ENCODE assay signal across 1 cellular context in the genomic region with DNA sequence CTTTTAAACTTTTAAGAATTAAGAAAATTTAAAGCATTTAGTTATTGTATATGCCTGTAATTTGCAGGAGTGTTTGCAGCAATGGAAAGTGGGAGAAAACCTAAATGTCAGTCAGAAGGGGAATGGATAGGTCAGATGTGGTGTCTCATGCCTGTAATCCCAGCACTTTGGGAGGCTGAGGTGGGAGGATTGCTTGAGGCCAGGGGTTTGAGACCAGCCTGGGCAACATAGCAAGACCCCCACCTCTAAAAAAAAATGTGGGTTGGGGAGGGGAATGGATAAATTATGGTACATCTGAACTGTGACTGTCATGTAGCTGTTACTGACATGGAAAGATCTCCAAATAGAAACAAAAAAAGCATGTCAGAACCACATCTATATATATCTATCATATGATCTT.
TF ChIP-seq lines count a peak whose summit lies in the region.

No MANE protein-coding gene starts in this region.

TF ChIP-seq in H1, 55 proteins besides CTCF, POLR2A, EP300 and RAD21:
- TF ChIP-seq TBP (IDR thresholded peaks at IDR 0.05; ENCODE audit: low read depth, low read length) (no peak), RFX5 (IDR thresholded peaks at IDR 0.05; ENCODE audit: borderline replicate concordance, low read depth, low read length) (no peak), ASH2L (IDR thresholded peaks at IDR 0.05; ENCODE audit: low read length) (no peak), SIRT6 (IDR thresholded peaks at IDR 0.05; ENCODE audit: low read length) (no peak), ATF2 (IDR thresholded peaks at IDR 0.05; ENCODE audit: low read length) (no peak), EZH2 (IDR thresholded peaks at IDR 0.05; ENCODE audit: low read depth, low read length, severe bottlenecking) (no peak), ZNF274 (IDR thresholded peaks at IDR 0.05; ENCODE audit: borderline replicate concordance, extremely low read depth, low read length) (no peak), YY1 (IDR thresholded peaks at IDR 0.05; ENCODE audit: low read depth, low read length) (no peak), CHD1 (IDR thresholded peaks at IDR 0.05; ENCODE audit: low read depth, low read length) (no peak), CTBP2 (IDR thresholded peaks at IDR 0.05; ENCODE audit: borderline replicate concordance, insufficient read depth, insufficient read length, low read length) (no peak), MAFK (IDR thresholded peaks at IDR 0.05; ENCODE audit: low read depth, low read length) (no peak), GABPA (IDR thresholded peaks at IDR 0.05; ENCODE audit: borderline replicate concordance, insufficient read depth, low read length) (no peak), PHF8 (conservative IDR thresholded peaks at IDR 0.05; ENCODE audit: low read depth, low read length) (no peak), ATF3 (IDR thresholded peaks at IDR 0.05; ENCODE audit: insufficient read depth, low read depth, low read length) (no peak), RBBP5 (IDR thresholded peaks at IDR 0.05; ENCODE audit: borderline replicate concordance, low read depth, low read length) (no peak), FOSL1 (IDR thresholded peaks at IDR 0.05; ENCODE audit: insufficient read depth, low read depth, low read length) (no peak), HDAC6 (IDR thresholded peaks at IDR 0.05; ENCODE audit: low read depth, low read length) (no peak), SIX5 (IDR thresholded peaks at IDR 0.05; ENCODE audit: low read depth, low read length) (no peak)
